Comparison of ENCODE assay signal across 10 cellular contexts in the genomic region with DNA sequence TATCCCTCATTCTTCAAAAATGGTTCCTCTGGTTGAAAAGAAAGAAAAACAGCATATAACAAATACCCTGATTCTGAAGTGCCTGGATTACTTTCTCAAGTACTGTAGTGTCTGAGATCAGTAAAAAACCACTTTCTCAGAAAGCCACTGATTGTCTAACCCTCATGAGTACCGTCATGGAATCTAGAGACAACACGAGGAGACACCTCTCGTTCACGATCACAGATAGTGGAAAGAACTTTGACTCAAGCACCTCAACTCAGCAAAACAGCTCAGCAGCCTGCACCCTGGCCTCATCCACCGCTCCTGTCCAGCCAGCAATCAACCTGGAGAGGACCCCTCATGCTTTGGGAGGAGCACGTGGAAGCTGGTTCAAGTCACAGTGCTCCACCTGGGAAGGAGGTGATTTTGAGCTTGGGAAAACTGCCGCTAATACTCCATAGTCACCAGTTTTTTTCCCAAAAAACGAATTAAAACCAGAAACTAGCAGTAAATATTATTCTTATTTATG. TPM values are rescaled to one million over a fixed set of nuclear protein-coding genes. Genes with fewer than 3 reads are reported as not detected.
DNase-seq lines count a peak whose midpoint lies in the region; ATAC-seq lines count a peak whose summit lies in the region.
"Had no signal": no experiment of that assay in that cellular context is flagged by ENCODE, and none has a peak within 500 bp of the region (broad histone marks: within the 10 kb centered on the region; RNA-seq: fewer than 3 reads in every experiment).

No MANE protein-coding gene starts in this region.

- CTCF ChIA-PET in activated CD8-positive, alpha-beta T cell treated with anti-CD3 and anti-CD28 coated beads, Interleukin-2, amount 10 ng/mL, durations not matched to agents 7 days and 5 days (lab: Charles Lee): interaction anchor here (0.9 to 8.7 kb wide), 14 partner anchors 9 to 148 kb away, joined by 3 to 142 read pairs (median 6); no protein-coding TSS in a partner anchor

- H3K4me1 Mint-ChIP-seq in activated CD8-positive, alpha-beta T cell treated with anti-CD3 and anti-CD28 coated beads, Interleukin-2, amount 10 ng/mL, durations not matched to agents 7 days and 5 days (ENCODE audit: low read depth): peaks cover 65% of the 10 kb centered on the region

- ATAC-seq in activated CD8-positive, alpha-beta T cell treated with anti-CD3 and anti-CD28 coated beads, Interleukin-2, amount 10 ng/mL, durations not matched to agents 7 days and 5 days: peak; percentile 42
- ATAC-seq in GM19452 (IDR thresholded peaks at IDR 0.05; ENCODE audit: unreplicated experiment) (no peak), HG03565 (IDR thresholded peaks at IDR 0.05; ENCODE audit: unreplicated experiment) (no peak)

- no peaks in the 10 kb centered on the region for H3K27me3 Mint-ChIP-seq in activated CD8-positive, alpha-beta T cell treated with anti-CD3 and anti-CD28 coated beads, Interleukin-2, amount 10 ng/mL, durations not matched to agents 7 days and 5 days (ENCODE audit: low read depth)

- H3K4me3 Mint-ChIP-seq in activated CD8-positive, alpha-beta T cell treated with anti-CD3 and anti-CD28 coated beads, Interleukin-2, amount 10 ng/mL, durations not matched to agents 7 days and 5 days: peak overlapping the region; percentile 92

- peak overlapping the region; percentile 99 for H3K27ac Mint-ChIP-seq in activated CD8-positive, alpha-beta T cell treated with anti-CD3 and anti-CD28 coated beads, Interleukin-2, amount 10 ng/mL, durations not matched to agents 7 days and 5 days

- no peaks in the 10 kb centered on the region for H3K9me3 Mint-ChIP-seq in activated CD8-positive, alpha-beta T cell treated with anti-CD3 and anti-CD28 coated beads, Interleukin-2, amount 10 ng/mL, durations not matched to agents 7 days and 5 days (ENCODE audit: insufficient read depth)

- POLR2A ChIA-PET in activated CD8-positive, alpha-beta T cell treated with anti-CD3 and anti-CD28 coated beads, Interleukin-2, amount 10 ng/mL, durations not matched to agents 7 days and 5 days (lab: Charles Lee): interaction anchor here (0.6 to 8.0 kb wide), 16 partner anchors 11 to 1713 kb away, joined by 3 to 58 read pairs (median 6); partner anchors contain the start of genes PDSS2 and SEC63

- H3K36me3 Mint-ChIP-seq in activated CD8-positive, alpha-beta T cell treated with anti-CD3 and anti-CD28 coated beads, Interleukin-2, amount 10 ng/mL, durations not matched to agents 7 days and 5 days (ENCODE audit: low read depth): peaks cover 20% of the 10 kb centered on the region

- DNase-seq in KG1 (lab: John Stamatoyannopoulos, UW) (peak; percentile 64), cerebellar nuclear complex (lab: John Stamatoyannopoulos, UW) (no peak), NCI-H2107 treated with DMSO at 0.1 percent for 48 hours (lab: John Stamatoyannopoulos, UW; ENCODE audit: unreplicated experiment) (no peak)
- DNase-seq in activated CD8-positive, alpha-beta T cell treated with anti-CD3 and anti-CD28 coated beads, Interleukin-2, amount 10 ng/mL, durations not matched to agents 7 days and 5 days: peak; percentile 72
- DNase-seq in effector CD8-positive, alpha-beta T cell (lab: John Stamatoyannopoulos, UW): peak; percentile 11
- peak; percentile 45 to 50 for DNase-seq in stimulated activated CD8-positive, alpha-beta memory T cell treated with anti-CD3 and anti-CD28 coated beads, Interleukin-15, amount 100 ng/mL, for 48 hours (ENCODE audit: low read depth in 2 of 2)
- DNase-seq: NCI-H1930 had no signal

RNA-seq across cellular contexts. Expression of gene SCML4, which starts 1.0 kb away (rescaled TPM):
- total RNA-seq in activated CD8-positive, alpha-beta T cell treated with anti-CD3 and anti-CD28 coated beads, Interleukin-2, amount 10 ng/mL, durations not matched to agents 7 days and 5 days: 10 to 100 TPM; 27.4 to 31.8 TPM
- total RNA-seq: chondrocyte had no signal

Comparison
In these comparisons a context has a peak if more than half of its experiments do, and no peak if none do; other contexts are left out.
1. DNase-seq: peak in KG1 (single experiment), activated CD8-positive, alpha-beta T cell treated with anti-CD3 and anti-CD28 coated beads, Interleukin-2, amount 10 ng/mL, durations not matched to agents 7 days and 5 days (single experiment), effector CD8-positive, alpha-beta T cell (single experiment) and stimulated activated CD8-positive, alpha-beta memory T cell treated with anti-CD3 and anti-CD28 coated beads, Interleukin-15, amount 100 ng/mL, for 48 hours (2 of 2); none in cerebellar nuclear complex (0 of 2) and NCI-H2107 treated with DMSO at 0.1 percent for 48 hours (single experiment).